8 cellular contexts compared by ENCODE assay signal in the genomic region with DNA sequence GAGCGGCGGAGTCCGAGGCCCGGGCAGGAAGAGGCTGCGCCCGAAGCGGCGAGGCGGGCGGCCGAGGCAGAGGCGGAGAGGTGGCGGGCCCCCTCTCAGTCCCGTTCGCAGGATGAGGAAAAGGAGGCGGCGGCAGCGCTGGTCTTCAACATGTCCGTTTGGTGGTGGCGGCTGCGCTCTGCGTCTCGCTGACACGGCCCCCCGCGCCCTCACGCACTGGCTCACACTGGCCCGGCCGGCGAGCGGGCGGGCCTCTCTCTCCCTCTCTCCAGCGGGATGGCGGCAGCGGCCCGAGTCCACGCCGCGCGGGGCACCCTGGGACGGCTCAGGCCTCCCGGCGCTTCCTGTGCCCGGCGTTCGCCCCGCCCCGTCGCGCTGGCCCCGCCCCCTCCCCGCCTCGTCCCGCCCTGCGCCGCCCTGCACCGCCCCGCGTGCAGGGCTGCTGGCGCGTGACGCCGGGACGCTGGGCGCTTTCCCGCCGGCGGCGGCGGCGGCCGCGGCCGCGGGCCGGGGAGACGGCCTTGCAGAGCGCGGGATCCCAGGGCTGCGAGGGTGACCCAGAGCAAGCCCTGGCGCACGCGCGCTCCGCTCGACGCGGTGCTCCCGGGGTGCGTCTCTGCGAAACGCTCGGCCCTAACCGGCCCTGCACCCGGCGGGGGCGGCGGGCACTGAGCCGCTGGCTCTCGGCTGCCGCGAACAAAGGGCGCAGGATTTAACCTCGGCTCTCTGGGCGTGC. TPM values are rescaled to one million over a fixed set of nuclear protein-coding genes. Genes with fewer than 3 reads are reported as not detected.
DNase-seq lines count a peak whose midpoint lies in the region; ATAC-seq and TF ChIP-seq lines count a peak whose summit lies in the region.

A gene with protein sequence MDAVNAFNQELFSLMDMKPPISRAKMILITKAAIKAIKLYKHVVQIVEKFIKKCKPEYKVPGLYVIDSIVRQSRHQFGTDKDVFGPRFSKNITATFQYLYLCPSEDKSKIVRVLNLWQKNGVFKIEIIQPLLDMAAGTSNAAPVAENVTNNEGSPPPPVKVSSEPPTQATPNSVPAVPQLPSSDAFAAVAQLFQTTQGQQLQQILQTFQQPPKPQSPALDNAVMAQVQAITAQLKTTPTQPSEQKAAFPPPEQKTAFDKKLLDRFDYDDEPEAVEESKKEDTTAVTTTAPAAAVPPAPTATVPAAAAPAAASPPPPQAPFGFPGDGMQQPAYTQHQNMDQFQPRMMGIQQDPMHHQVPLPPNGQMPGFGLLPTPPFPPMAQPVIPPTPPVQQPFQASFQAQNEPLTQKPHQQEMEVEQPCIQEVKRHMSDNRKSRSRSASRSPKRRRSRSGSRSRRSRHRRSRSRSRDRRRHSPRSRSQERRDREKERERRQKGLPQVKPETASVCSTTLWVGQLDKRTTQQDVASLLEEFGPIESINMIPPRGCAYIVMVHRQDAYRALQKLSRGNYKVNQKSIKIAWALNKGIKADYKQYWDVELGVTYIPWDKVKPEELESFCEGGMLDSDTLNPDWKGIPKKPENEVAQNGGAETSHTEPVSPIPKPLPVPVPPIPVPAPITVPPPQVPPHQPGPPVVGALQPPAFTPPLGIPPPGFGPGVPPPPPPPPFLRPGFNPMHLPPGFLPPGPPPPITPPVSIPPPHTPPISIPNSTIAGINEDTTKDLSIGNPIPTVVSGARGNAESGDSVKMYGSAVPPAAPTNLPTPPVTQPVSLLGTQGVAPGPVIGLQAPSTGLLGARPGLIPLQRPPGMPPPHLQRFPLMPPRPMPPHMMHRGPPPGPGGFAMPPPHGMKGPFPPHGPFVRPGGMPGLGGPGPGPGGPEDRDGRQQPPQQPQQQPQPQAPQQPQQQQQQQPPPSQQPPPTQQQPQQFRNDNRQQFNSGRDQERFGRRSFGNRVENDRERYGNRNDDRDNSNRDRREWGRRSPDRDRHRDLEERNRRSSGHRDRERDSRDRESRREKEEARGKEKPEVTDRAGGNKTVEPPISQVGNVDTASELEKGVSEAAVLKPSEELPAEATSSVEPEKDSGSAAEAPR (minus strand): TSS at position 317 of the 736 bp plus-strand sequence. CDS start 426 bp downstream, outside the sequence.

- WGBS in psoas muscle, 3 donors, result 0% methylated on average over 48 to 105 of the region's 105 CpGs

- TF ChIP-seq CTCF in left ventricle myocardium inferior (IDR thresholded peaks at IDR 0.05; ENCODE audit: borderline replicate concordance) (no peak), psoas muscle (IDR thresholded peaks at IDR 0.05) (no peak)

- H3K9me3 ChIP-seq in left ventricle myocardium inferior (replicated peaks), result no peaks in the 10 kb centered on the region
- H3K9me3 ChIP-seq in psoas muscle, result no peaks in the 10 kb centered on the region

- H3K27me3 ChIP-seq in left ventricle myocardium inferior (ENCODE audit: low read depth), result no peaks in the 10 kb centered on the region
- H3K27me3 ChIP-seq in psoas muscle (ENCODE audit: insufficient read depth in 3 of 3, low read length in 2 of 3), result no peaks in the 10 kb centered on the region

- DNase-seq in NCI-H1436 (lab: John Stamatoyannopoulos, UW) (peak; percentile 82), amygdala (lab: John Stamatoyannopoulos, UW) (peak; percentile 24 to 94 (median 84)), left ventricle myocardium inferior (peak; percentile 93), psoas muscle (peak; percentile 92 to 96), ureter (ENCODE audit: low spot score) (peak; percentile 91)

- intact Hi-C loops in T-helper 1 cell treated with Interleukin-12 subunit alpha and Interleukin-12 subunit beta and Interleukin-4 antibody, amounts not matched to agents 30 ng/mL and 1 ng/mL, for 36 hours (cut with micrococcal nuclease), result loop anchor here (1.0 to 10.0 kb wide), 16 partner anchors 9 to 1910 kb away; a partner anchor contains a TSS
- intact Hi-C loops in left ventricle myocardium inferior (cut with micrococcal nuclease) (no loop called here), psoas muscle (cut with DNase I) (loop anchor here (2.0 to 10.0 kb wide), 3 partner anchors 63 to 880 kb away; a partner anchor contains a TSS)

- ATAC-seq in GM18498 (IDR thresholded peaks at IDR 0.05; ENCODE audit: unreplicated experiment) (peak; percentile 87), HG02852 (IDR thresholded peaks at IDR 0.05; ENCODE audit: unreplicated experiment) (peak; percentile 79), psoas muscle (peak; percentile 93 to 94 (median 94))

- H3K4me3 ChIP-seq in left ventricle myocardium inferior (peak within 1 kb of the TSS; percentile 99), psoas muscle (peak within 1 kb of the TSS; percentile 98)

- peak within 1 kb of the TSS; percentile 98 for H3K27ac ChIP-seq in left ventricle myocardium inferior (replicated peaks)
- peak within 1 kb of the TSS; percentile 99 for H3K27ac ChIP-seq in psoas muscle

- H3K4me1 ChIP-seq in left ventricle myocardium inferior (peaks cover 66% of the 10 kb centered on the region), psoas muscle (peaks cover 41% of the 10 kb centered on the region)

- peaks cover 5% of the 10 kb centered on the region for H3K36me3 ChIP-seq in left ventricle myocardium inferior
- H3K36me3 ChIP-seq in psoas muscle (ENCODE audit: insufficient read depth in 1 of 2, low read depth in 1 of 2), result peaks cover 0 to 2% of the 10 kb centered on the region in 2 donors

RNA-seq across cellular contexts. Expression of the gene that starts here (rescaled TPM):
- 57.0 and 57.9 TPM in 2 replicates for total RNA-seq in T-helper 1 cell treated with Interleukin-12 subunit alpha and Interleukin-12 subunit beta and Interleukin-4 antibody, amounts not matched to agents 30 ng/mL and 1 ng/mL, for 36 hours
- total RNA-seq in left ventricle myocardium inferior (15.3 TPM), psoas muscle (10 to 100 TPM; 17.3 to 23.9 (median 23.5) TPM), ureter (44.2 TPM)
- 10 to 100 TPM in 1 of 3 donors, 1 to 10 TPM in 2; 7.5 to 17.3 (median 9.0) TPM for polyA plus RNA-seq in psoas muscle

Comparison
In these comparisons a context has a peak if more than half of its experiments do, and no peak if none do; other contexts are left out.
1. Peak in every context shown above with its lines: DNase-seq, ATAC-seq, H3K4me3 ChIP-seq and H3K27ac ChIP-seq.